Comparison of ENCODE assay signal across 10 cellular contexts in the genomic region with DNA sequence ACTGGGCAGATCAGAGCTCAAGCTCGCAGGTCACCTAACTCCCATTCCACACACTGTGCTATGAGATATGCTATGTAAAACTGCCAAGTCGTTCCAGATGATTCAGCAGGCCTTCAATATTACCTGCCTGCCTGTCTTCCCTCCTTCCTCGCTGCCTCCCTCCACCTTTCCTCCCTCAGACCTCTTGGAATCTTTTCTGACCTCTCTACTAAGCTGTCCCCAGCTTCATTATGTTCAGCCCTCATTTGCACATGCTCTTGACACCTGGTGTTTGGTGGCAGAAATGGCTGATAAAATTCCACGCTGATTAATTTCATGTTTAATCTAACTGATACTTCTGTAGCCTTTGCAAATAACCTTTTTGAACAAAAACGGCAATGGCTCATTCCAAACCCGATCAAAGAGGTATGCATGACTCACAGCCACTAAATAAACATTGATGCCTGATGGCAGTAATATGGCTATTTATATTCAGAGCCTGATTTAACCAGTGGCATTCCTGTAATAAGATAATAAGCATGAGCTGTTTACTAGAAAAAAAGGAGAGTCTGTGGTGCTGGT.
DNase-seq lines count a peak whose midpoint lies in the region; ATAC-seq and TF ChIP-seq lines count a peak whose summit lies in the region.
"Had no signal": no experiment of that assay in that cellular context is flagged by ENCODE, and none has a peak within 500 bp of the region (broad histone marks: within the 10 kb centered on the region; RNA-seq: fewer than 3 reads in every experiment).

No MANE protein-coding gene starts in this region.

- peak overlapping the region; percentile 74 for H2AFZ ChIP-seq in mammary epithelial cell (ENCODE audit: low read depth, low read length)

- 13% methylated on average over 6 of the region's 6 CpGs for WGBS in mammary epithelial cell (ENCODE audit: low coverage, missing lambda C conversion rate)

- H3K27me3 ChIP-seq in mammary epithelial cell (ENCODE audit: insufficient read depth, low read length) (no peaks in the 10 kb centered on the region), WERI-Rb-1 (ENCODE audit: insufficient read depth, low read depth, severe bottlenecking) (no peaks in the 10 kb centered on the region)
- H3K27me3 ChIP-seq: uterus had no signal

- no peaks in the 10 kb centered on the region for H4K20me1 ChIP-seq in mammary epithelial cell (ENCODE audit: insufficient read depth, low read length)

- BruUV-seq in mammary epithelial cell (replicated peaks; lab: Mats Ljungman, UMichigan): no TSS peak

- H3K4me2 ChIP-seq in mammary epithelial cell (ENCODE audit: insufficient read depth, low read depth, low read length): peak overlapping the region; percentile 85

- no peaks in the 10 kb centered on the region for H3K79me2 ChIP-seq in mammary epithelial cell (ENCODE audit: insufficient read depth, low read length)

- CTCF ChIA-PET in mammary epithelial cell (lab: Charles Lee; ENCODE audit: low non-redundant PET): interaction anchor here (0.6 kb wide), 1 partner anchor 148 kb away, joined by 4 read pairs; no protein-coding TSS in a partner anchor

- H3K9me3 ChIP-seq in mammary epithelial cell (replicated peaks; ENCODE audit: insufficient read depth, low read length) (no peaks in the 10 kb centered on the region), mucosa of descending colon (no peaks in the 10 kb centered on the region), WERI-Rb-1 (ENCODE audit: severe bottlenecking) (no peaks in the 10 kb centered on the region)
- H3K9me3 ChIP-seq: uterus had no signal

- TF ChIP-seq CTCF in mammary epithelial cell (conservative IDR thresholded peaks at IDR 0.05 in 1 of 2, IDR thresholded peaks at IDR 0.05 in 1 of 2; ENCODE audit: extremely low read depth in 1 of 2, insufficient read depth in 1 of 2, low read depth in 1 of 2, low read length in 2 of 2) (no peak), mucosa of descending colon (IDR thresholded peaks at IDR 0.05) (no peak), WERI-Rb-1 (IDR thresholded peaks at IDR 0.05; ENCODE audit: low read depth, low read length) (no peak)

- H3K36me3 ChIP-seq in mammary epithelial cell (ENCODE audit: insufficient read depth, low read length) (no peaks in the 10 kb centered on the region), mucosa of descending colon (ENCODE audit: low read depth) (no peaks in the 10 kb centered on the region), WERI-Rb-1 (no peaks in the 10 kb centered on the region)
- H3K36me3 ChIP-seq: uterus had no signal

- H3K4me3 ChIP-seq in mammary epithelial cell (replicated peaks in 1 of 3; ENCODE audit: insufficient read depth in 1 of 3, low read depth in 2 of 3, low read length in 3 of 3): peak overlapping the region in 1 of 3 experiments; percentile 13
- no peak overlapping the region for H3K4me3 ChIP-seq in mucosa of descending colon
- H3K4me3 ChIP-seq in WERI-Rb-1 (ENCODE audit: low read depth, low read length): no peak overlapping the region
- H3K4me3 ChIP-seq: uterus had no signal

- H3K27ac ChIP-seq in mammary epithelial cell (ENCODE audit: insufficient read depth, low read depth, low read length) (peak overlapping the region; percentile 65), WERI-Rb-1 (no peak overlapping the region)
- H3K27ac ChIP-seq: uterus had no signal

- intact Hi-C loops in mammary epithelial cell (cut with micrococcal nuclease) (no loop called here), mucosa of descending colon (cut with DNase I, micrococcal nuclease) (no loop called here)

- DNase-seq in Daoy (ENCODE audit: low read depth) (peak; percentile 64), NCI-H1694 treated with DMSO at 0.1 percent for 48 hours (lab: John Stamatoyannopoulos, UW) (peak; percentile 46), mammary epithelial cell (peak; percentile 75), mucosa of descending colon (no peak), AG20443 (ENCODE audit: low spot score) (no peak), WERI-Rb-1 (no peak), inferior parietal cortex (ENCODE audit: extremely low spot score) (no peak)
- DNase-seq: NCI-H2081 treated with DMSO at 0.1 percent for 48 hours, uterus had no signal

- peak; percentile 49 for ATAC-seq in mucosa of descending colon
- ATAC-seq in GM21515 (IDR thresholded peaks at IDR 0.05; ENCODE audit: unreplicated experiment): no peak

- H3K4me1 ChIP-seq in mammary epithelial cell (ENCODE audit: insufficient read depth, low read length): peaks cover 13% of the 10 kb centered on the region
- H3K4me1 ChIP-seq in mucosa of descending colon (ENCODE audit: low read depth): no peaks in the 10 kb centered on the region
- H3K4me1 ChIP-seq: uterus had no signal

- in situ Hi-C loops in mammary epithelial cell (cut with MboI; ENCODE audit: low sequenced_read_pairs in 2 of 2): loop anchor here in 1 of 2 donors (10.0 kb wide), 1 partner anchor 237 kb away; no protein-coding TSS in a partner anchor

- dilution Hi-C loops in mammary epithelial cell (cut with HindIII; ENCODE audit: low sequenced_read_pairs): no loop called here

- peak overlapping the region; percentile 17 for H3K9ac ChIP-seq in mammary epithelial cell (ENCODE audit: insufficient read depth, low read length)

Comparison
In these comparisons a context has a peak if more than half of its experiments do, and no peak if none do; other contexts are left out.
1. DNase-seq: peak in Daoy (single experiment), NCI-H1694 treated with DMSO at 0.1 percent for 48 hours (single experiment) and mammary epithelial cell (single experiment); none in mucosa of descending colon (0 of 3), AG20443 (single experiment), WERI-Rb-1 (single experiment) and inferior parietal cortex (single experiment).